In genomic region chr14:105570482-105570881, GRCh38 we compare ENCODE assay signal across 1 cellular context.
TF ChIP-seq lines count a peak whose summit lies in the region.

No MANE protein-coding gene starts in this region.

TF ChIP-seq in HepG2, 621 proteins besides CTCF, POLR2A, EP300 and RAD21 (continued from another document):
- no peak for TF ChIP-seq ATF4 (CRISPR knock-in tag; IDR thresholded peaks at IDR 0.05)
